In the genomic region with DNA sequence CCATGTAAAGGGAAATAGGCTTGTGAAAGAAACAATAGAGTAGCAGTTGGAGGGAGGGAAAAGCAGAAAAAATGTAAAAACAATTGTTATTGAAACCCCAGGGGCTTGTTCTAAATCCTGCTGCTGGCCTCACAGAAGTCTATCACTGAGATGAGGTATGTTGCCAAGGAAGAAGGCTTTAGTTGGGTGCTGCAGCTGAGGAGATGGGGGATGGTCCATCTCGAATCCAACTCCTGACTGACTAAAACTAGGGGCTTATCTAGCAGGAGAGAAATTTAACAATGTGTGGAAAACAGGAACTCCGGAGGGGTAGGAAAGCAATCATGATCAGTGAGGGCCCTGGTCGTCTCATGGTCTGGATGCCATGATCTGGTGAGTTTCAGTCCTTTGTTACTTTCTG, we compare ENCODE assay signal across 35 cellular contexts.
DNase-seq lines count a peak whose midpoint lies in the region; ATAC-seq, FAIRE-seq and TF ChIP-seq lines count a peak whose summit lies in the region.
"Had no signal": no experiment of that assay in that cellular context is flagged by ENCODE, and none has a peak within 500 bp of the region (broad histone marks: within the 10 kb centered on the region; RNA-seq: fewer than 3 reads in every experiment).

No MANE protein-coding gene starts in this region.

- BruUV-seq in HepG2 (replicated peaks; lab: Mats Ljungman, UMichigan), result no TSS peak

- no peaks in the 10 kb centered on the region for H4K20me1 ChIP-seq in HepG2 (ENCODE audit: insufficient read depth, low read length)
- H4K20me1 ChIP-seq: BLaER1; BLaER1 treated with 17β-estradiol and CSF1 and Interleukin-3, amounts not matched to agents 10 nM and 100 nM had no signal

- peaks cover 8% of the 10 kb centered on the region for H3K27me3 Mint-ChIP-seq in endodermal cell (ENCODE audit: insufficient read depth)

- H3K36me3 Mint-ChIP-seq in endodermal cell (ENCODE audit: low read depth), result no peaks in the 10 kb centered on the region
- H3K36me3 Mint-ChIP-seq: CD14-positive monocyte; CD4-positive, alpha-beta memory T cell; CD8-positive, alpha-beta memory T cell; CD8-positive, alpha-beta T cell had no signal

- H3K27me3 ChIP-seq in HepG2 (ENCODE audit: control insufficient read depth in 1 of 2, insufficient read depth in 2 of 2, low read length in 2 of 2), result peaks cover 2 to 12% of the 10 kb centered on the region in 2 experiments; a peak in 2 of 5 replicates
- no peaks in the 10 kb centered on the region for H3K27me3 ChIP-seq in right lobe of liver
- no peaks in the 10 kb centered on the region for H3K27me3 ChIP-seq in bronchial epithelial cell (ENCODE audit: control insufficient read depth, insufficient read depth, low read length)
- no peaks in the 10 kb centered on the region for H3K27me3 ChIP-seq in endodermal cell (ENCODE audit: control insufficient read depth, insufficient read depth, low read length, poor library complexity, severe bottlenecking)
- H3K27me3 ChIP-seq: BE2C; BLaER1 treated with 17β-estradiol and CSF1 and Interleukin-3, amounts not matched to agents 10 nM and 100 nM had no signal

- WGBS in HepG2 (ENCODE audit: low lambda C conversion rate), result 45% methylated on average over 3 of the region's 3 CpGs
- 62% methylated on average over 3 of the region's 3 CpGs for whole genome bisulfite sequencing in right lobe of liver (ENCODE audit: insufficient coverage, low coverage, low lambda C conversion rate, missing lambda C conversion rate)
- 88 to 93% methylated on average over 2 to 3 of the region's 3 CpGs for WGBS in endodermal cell (ENCODE audit: insufficient coverage in 1 of 2, insufficient read length in 1 of 2), 2 experiments

- H3K9me3 ChIP-seq in HepG2 (ENCODE audit: low read length) (peaks cover 18% of the 10 kb centered on the region), right lobe of liver (no peaks in the 10 kb centered on the region), endodermal cell (ENCODE audit: control insufficient read depth, low read length) (peaks cover 59% of the 10 kb centered on the region)
- H3K9me3 ChIP-seq: BE2C had no signal

- no peak for TF ChIP-seq RAD21 in HepG2 (CRISPR knock-in tag; IDR thresholded peaks at IDR 0.05)

- POLR2A ChIA-PET in HepG2 (lab: Yijun Ruan, JAX), result interaction anchor here (1.5 kb wide), 1 partner anchor 394 kb away, joined by 4 read pairs; the partner anchor contains the start of gene FOXQ1

- FAIRE-seq in HepG2 (lab: Jason Lieb, UNC) (no peak), bronchial epithelial cell (lab: Jason Lieb, UNC) (peak; percentile 82)
- FAIRE-seq: A204.1, A549, D721Med had no signal

- no peak overlapping the region for H2AFZ ChIP-seq in HepG2 (ENCODE audit: low read length)

- in situ Hi-C loops in HepG2 (cut with HindIII; ENCODE audit: extremely low pct_ligation_motif_present, low pct_unique_long_range_greater_than_20kb), result no loop called here

- H3K9ac ChIP-seq in HepG2 (ENCODE audit: insufficient read depth, low read depth, low read length) (no peak overlapping the region), endodermal cell (ENCODE audit: extremely low read depth, low read length, poor library complexity, severe bottlenecking) (no peak overlapping the region)
- H3K9ac ChIP-seq: BLaER1; BLaER1 treated with 17β-estradiol and CSF1 and Interleukin-3, amounts not matched to agents 10 nM and 100 nM had no signal

- H3K4me1 ChIP-seq in HepG2 (ENCODE audit: insufficient read depth, low read length), result peaks cover 9% of the 10 kb centered on the region
- no peaks in the 10 kb centered on the region for H3K4me1 ChIP-seq in right lobe of liver
- H3K4me1 ChIP-seq in endodermal cell (ENCODE audit: control insufficient read depth, insufficient read depth, low read length), result no peaks in the 10 kb centered on the region
- H3K4me1 ChIP-seq: BE2C, BLaER1 had no signal

- TF ChIP-seq CTCF in HepG2 (CRISPR knock-in tag; IDR thresholded peaks at IDR 0.05) (no peak), right lobe of liver (IDR thresholded peaks at IDR 0.05) (no peak), bronchial epithelial cell (IDR thresholded peaks at IDR 0.05; ENCODE audit: insufficient read depth, low read length, severe bottlenecking) (no peak), endodermal cell (conservative IDR thresholded peaks at IDR 0.05) (no peak)

- H3K36me3 ChIP-seq in HepG2 (replicated peaks in 1 of 2; ENCODE audit: control insufficient read depth in 1 of 2, insufficient read depth in 2 of 2, low read length in 2 of 2) (no peaks in the 10 kb centered on the region), right lobe of liver (no peaks in the 10 kb centered on the region), bronchial epithelial cell (ENCODE audit: control insufficient read depth, insufficient read depth, low read length) (no peaks in the 10 kb centered on the region), endodermal cell (ENCODE audit: control insufficient read depth, insufficient read depth, low read length) (no peaks in the 10 kb centered on the region)
- H3K36me3 ChIP-seq: BE2C, BLaER1 had no signal

- H3K4me3 Mint-ChIP-seq in endodermal cell, result no peak overlapping the region
- H3K4me3 Mint-ChIP-seq: B cell; CD14-positive monocyte; CD4-positive, alpha-beta memory T cell; CD4-positive, alpha-beta T cell; CD4-positive, CD25-positive, alpha-beta regulatory T cell; CD8-positive, alpha-beta memory T cell; CD8-positive, alpha-beta T cell had no signal

- H3K27ac ChIP-seq in HepG2 (ENCODE audit: extremely low read length, insufficient read depth, low read length), result no peak overlapping the region
- H3K27ac ChIP-seq in right lobe of liver, result no peak overlapping the region
- H3K27ac ChIP-seq in endodermal cell (ENCODE audit: low read depth, low read length), result no peak overlapping the region
- H3K27ac ChIP-seq: 22Rv1; A549; BLaER1; BLaER1 treated with 17β-estradiol and CSF1 and Interleukin-3, amounts not matched to agents 10 nM and 100 nM; C4-2B had no signal

- DNase-seq in HepG2 (ENCODE audit: low spot score) (no peak), right lobe of liver (no peak), bronchial epithelial cell (ENCODE audit: low read depth) (no peak), endodermal cell (no peak), GF-D8 (lab: John Stamatoyannopoulos, UW) (no peak), RKO (ENCODE audit: low spot score) (no peak)
- DNase-seq: 8988T; ACHN; AML-193; BE2C; C1 segment of cervical spinal cord; Caco-2; Calu3; CD4-positive, alpha-beta memory T cell; CD4-positive, alpha-beta T cell; CD4-positive, CD25-positive, alpha-beta regulatory T cell; CD8-positive, alpha-beta memory T cell; CD8-positive, alpha-beta T cell; COR-L47; DMS 273 treated with DMSO at 0.1 percent for 48 hours; DMS153; DMS53; DMS79; DMS79 treated with DMSO at 0.1 percent for 48 hours; DND-41; EL had no signal

- intact Hi-C loops in HepG2 (cut with micrococcal nuclease; ENCODE audit: unreplicated experiment), result no loop called here
- intact Hi-C loops in right lobe of liver (cut with DNase I), result no loop called here

- H3K27ac Mint-ChIP-seq in endodermal cell, result no peak overlapping the region
- H3K27ac Mint-ChIP-seq: B cell; CD14-positive monocyte; CD4-positive, alpha-beta memory T cell; CD4-positive, alpha-beta T cell; CD4-positive, CD25-positive, alpha-beta regulatory T cell; CD8-positive, alpha-beta T cell had no signal

- H3K4me3 ChIP-seq in HepG2 (replicated peaks in 1 of 3; ENCODE audit: insufficient read depth in 1 of 3, low read depth in 2 of 3, low read length in 3 of 3), result no peak overlapping the region
- H3K4me3 ChIP-seq in right lobe of liver, result no peak overlapping the region
- no peak overlapping the region for H3K4me3 ChIP-seq in bronchial epithelial cell (ENCODE audit: low read depth, low read length)
- peak overlapping the region; percentile 53 for H3K4me3 ChIP-seq in endodermal cell (ENCODE audit: low read length)
- H3K4me3 ChIP-seq: A549; BLaER1; BLaER1 treated with 17β-estradiol and CSF1 and Interleukin-3, amounts not matched to agents 10 nM and 100 nM had no signal

- peaks cover 73% of the 10 kb centered on the region for H3K9me3 Mint-ChIP-seq in endodermal cell

- ATAC-seq in HepG2 (no peak), right lobe of liver (no peak)
- ATAC-seq: A549; CD8-positive, alpha-beta T cell had no signal

- CTCF ChIA-PET in HepG2 (lab: Yijun Ruan, JAX; ENCODE audit: low intra/inter-chr PET ratio, low total read pairs), result no interaction called here

- TF ChIP-seq POLR2A in HepG2 (IDR thresholded peaks at IDR 0.05; ENCODE audit: insufficient read depth in 1 of 2, low read depth in 2 of 2, low read length in 2 of 2) (no peak), right lobe of liver (IDR thresholded peaks at IDR 0.05) (no peak)

- H3K4me2 ChIP-seq in HepG2 (ENCODE audit: low read depth, low read length), result no peak overlapping the region
- H3K4me2 ChIP-seq: A549; BLaER1; BLaER1 treated with 17β-estradiol and CSF1 and Interleukin-3, amounts not matched to agents 10 nM and 100 nM had no signal

- H3K4me1 Mint-ChIP-seq in endodermal cell, result no peaks in the 10 kb centered on the region
- H3K4me1 Mint-ChIP-seq: B cell; CD14-positive monocyte; CD4-positive, alpha-beta memory T cell; CD4-positive, CD25-positive, alpha-beta regulatory T cell; CD8-positive, alpha-beta memory T cell had no signal

- no peaks in the 10 kb centered on the region for H3K79me2 ChIP-seq in HepG2 (ENCODE audit: insufficient read depth, low read length)

- TF ChIP-seq EP300 in HepG2 (IDR thresholded peaks at IDR 0.05; ENCODE audit: low read depth in 2 of 2, low read length in 2 of 2) (no peak), HepG2 (CRISPR knock-in tag; IDR thresholded peaks at IDR 0.05; ENCODE audit: borderline replicate concordance) (no peak)

TF ChIP-seq in HepG2, 621 proteins besides CTCF, POLR2A, EP300 and RAD21:
- TF ChIP-seq ZNF124 (CRISPR knock-in tag; IDR thresholded peaks at IDR 0.05) (peak; percentile 99), CCDC6 (CRISPR knock-in tag; IDR thresholded peaks at IDR 0.05) (no peak)
